1 cellular context compared by ENCODE assay signal in the genomic region with DNA sequence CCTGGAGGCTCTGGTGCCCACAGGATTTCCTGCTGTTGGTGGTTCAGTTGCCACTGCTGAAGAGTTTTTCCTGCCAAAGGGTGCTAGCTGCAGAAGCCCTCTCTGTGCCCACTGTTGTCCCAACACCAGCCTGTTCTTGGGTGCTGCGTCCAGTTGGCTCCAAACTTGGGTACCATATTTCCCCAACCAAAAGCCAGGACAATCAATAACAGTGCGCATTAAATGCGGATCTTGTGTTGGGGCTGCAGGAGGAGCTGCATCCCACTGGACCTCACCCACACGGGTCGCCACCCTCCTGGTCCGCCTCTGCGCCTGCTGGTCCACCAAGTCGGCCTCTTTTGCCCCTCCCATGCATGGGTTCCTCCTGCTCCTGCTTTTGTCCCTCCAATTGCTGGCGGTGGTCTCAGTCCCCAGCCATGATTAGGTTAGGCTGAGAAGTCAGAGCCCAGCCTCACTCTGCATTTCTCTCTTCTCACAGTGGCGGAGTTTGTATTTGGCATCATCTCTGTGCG.
TF ChIP-seq lines count a peak whose summit lies in the region.

No MANE protein-coding gene starts in this region.

TF ChIP-seq in A549, 52 proteins besides CTCF, POLR2A, EP300 and RAD21 (continued from another document):
- no peak for TF ChIP-seq MAFK (IDR thresholded peaks at IDR 0.05; ENCODE audit: partially characterized antibody)
- TF ChIP-seq RCOR1 (IDR thresholded peaks at IDR 0.05; ENCODE audit: low read depth, low read length): no peak
- no peak for TF ChIP-seq ZC3H11A (IDR thresholded peaks at IDR 0.05)
